Comparison of ENCODE assay signal across 28 cellular contexts in genomic region chr2:212448698-212449097, GRCh38.
DNase-seq lines count a peak whose midpoint lies in the region; ATAC-seq, FAIRE-seq and TF ChIP-seq lines count a peak whose summit lies in the region.
"Had no signal": no experiment of that assay in that cellular context is flagged by ENCODE, and none has a peak within 500 bp of the region (broad histone marks: within the 10 kb centered on the region; RNA-seq: fewer than 3 reads in every experiment).

No MANE protein-coding gene starts in this region.

- H2AFZ ChIP-seq in DND-41 (ENCODE audit: low read depth, low read length), result no peak overlapping the region
- H2AFZ ChIP-seq: hepatocyte had no signal

- H4K20me1 ChIP-seq in DND-41 (ENCODE audit: insufficient read depth, low read length), result no peaks in the 10 kb centered on the region

- H3K27me3 ChIP-seq in DND-41 (ENCODE audit: insufficient read depth, low read length, poor library complexity) (no peaks in the 10 kb centered on the region), psoas muscle (ENCODE audit: insufficient read depth in 3 of 3, low read length in 2 of 3) (no peaks in the 10 kb centered on the region)
- H3K27me3 ChIP-seq: gastrocnemius medialis, hepatocyte, left lung, tibial artery, vagina had no signal

- TF ChIP-seq CTCF in DND-41 (IDR thresholded peaks at IDR 0.05; ENCODE audit: borderline replicate concordance, extremely low read depth, low read length, poor library complexity, severe bottlenecking), result no peak
- TF ChIP-seq CTCF in psoas muscle (IDR thresholded peaks at IDR 0.05), result no peak

- ATAC-seq in DND-41 (ENCODE audit: insufficient read depth, low read depth) (0 out of 3 replicates have a peak, but pooled peaks have one; percentile 24), GM18511 (IDR thresholded peaks at IDR 0.05; ENCODE audit: unreplicated experiment) (no peak), psoas muscle (no peak), GM19452 (IDR thresholded peaks at IDR 0.05; ENCODE audit: unreplicated experiment) (no peak)
- ATAC-seq: gastrocnemius medialis, left lung, PC-3, Right ventricle myocardium inferior, sciatic nerve had no signal

- FAIRE-seq in RCC 7860 (lab: Jason Lieb, UNC), result peak; percentile 89
- FAIRE-seq: bronchial epithelial cell, G401.6 had no signal

- H3K4me2 ChIP-seq in DND-41 (ENCODE audit: insufficient read depth, low read length), result no peak overlapping the region
- H3K4me2 ChIP-seq: hepatocyte had no signal

- DNase-seq in DND-41, result no peak
- DNase-seq in RCC 7860 (ENCODE audit: low spot score), result peak; percentile 58
- peak; percentile 13 for DNase-seq in inferior parietal cortex (ENCODE audit: extremely low spot score)
- DNase-seq in renal cortical epithelial cell (ENCODE audit: low read depth), result peak; percentile 65
- DNase-seq in psoas muscle, result no peak
- DNase-seq: activated CD4-positive, alpha-beta memory T cell treated with anti-CD3 and anti-CD28 coated beads, Interleukin-2, amount 10 ng/mL, durations not matched to agents 7 days and 5 days; activated CD8-positive, alpha-beta memory T cell treated with anti-CD3 and anti-CD28 coated beads, Interleukin-2, amount 50 U/mL, for 4 hours; activated naive CD4-positive, alpha-beta T cell treated with Interleukin-2 at 50 U/mL for 16 hours; COR-L47; gastrocnemius medialis; left lung; NCI-H1092; NCI-H187 treated with DMSO at 0.1 percent for 48 hours; NCI-H524 treated with DMSO at 0.1 percent for 48 hours; NK-92 treated with Interleukin-12 subunit alpha and Interleukin-12 subunit beta, amount 100 ng/mL, for 24 hours; PC-3; posterior cingulate gyrus; stimulated activated CD4-positive, alpha-beta T cell treated with anti-CD3 and anti-CD28 coated beads, Interleukin-4, amount 100 ng/mL, for 24 hours; tibial artery had no signal

- H3K4me3 ChIP-seq in DND-41 (ENCODE audit: low read depth in 1 of 2, low read length in 2 of 2), result no peak overlapping the region
- H3K4me3 ChIP-seq in psoas muscle, result no peak overlapping the region
- H3K4me3 ChIP-seq: gastrocnemius medialis, hepatocyte, left lung, tibial artery, vagina had no signal

- intact Hi-C loops in psoas muscle (cut with DNase I), result no loop called here

- H3K9me3 ChIP-seq in DND-41 (ENCODE audit: insufficient read depth, low read length, severe bottlenecking) (no peaks in the 10 kb centered on the region), psoas muscle (no peaks in the 10 kb centered on the region)
- H3K9me3 ChIP-seq: gastrocnemius medialis, tibial artery, vagina had no signal

- no peaks in the 10 kb centered on the region for H3K4me1 ChIP-seq in DND-41 (ENCODE audit: insufficient read depth, low read length)
- peaks cover 12% of the 10 kb centered on the region for H3K4me1 ChIP-seq in psoas muscle
- H3K4me1 ChIP-seq: left lung, vagina had no signal

- H3K27ac ChIP-seq in DND-41 (ENCODE audit: low read length) (no peak overlapping the region), psoas muscle (no peak overlapping the region)
- H3K27ac ChIP-seq: C4-2B, gastrocnemius medialis, hepatocyte, left lung, tibial artery, vagina had no signal

- no peaks in the 10 kb centered on the region for H3K79me2 ChIP-seq in DND-41 (ENCODE audit: insufficient read depth, low read length)
- H3K79me2 ChIP-seq: hepatocyte had no signal

- H3K36me3 ChIP-seq in DND-41 (ENCODE audit: insufficient read depth, low read length) (no peaks in the 10 kb centered on the region), psoas muscle (ENCODE audit: insufficient read depth in 1 of 2, low read depth in 1 of 2) (no peaks in the 10 kb centered on the region)
- H3K36me3 ChIP-seq: gastrocnemius medialis, left lung, tibial artery, vagina had no signal

- H3K9ac ChIP-seq in DND-41 (ENCODE audit: low read depth, low read length), result no peak overlapping the region

- WGBS in psoas muscle, 3 donors, result 86 to 97% (median 91%) methylated on average over 1 of the region's 1 CpG

Comparison
In these comparisons a context has a peak if more than half of its experiments do, and no peak if none do; other contexts are left out.
1. DNase-seq: peak in RCC 7860 (single experiment), inferior parietal cortex (single experiment) and renal cortical epithelial cell (single experiment); none in DND-41 (single experiment) and psoas muscle (0 of 2).